In the genomic region with DNA sequence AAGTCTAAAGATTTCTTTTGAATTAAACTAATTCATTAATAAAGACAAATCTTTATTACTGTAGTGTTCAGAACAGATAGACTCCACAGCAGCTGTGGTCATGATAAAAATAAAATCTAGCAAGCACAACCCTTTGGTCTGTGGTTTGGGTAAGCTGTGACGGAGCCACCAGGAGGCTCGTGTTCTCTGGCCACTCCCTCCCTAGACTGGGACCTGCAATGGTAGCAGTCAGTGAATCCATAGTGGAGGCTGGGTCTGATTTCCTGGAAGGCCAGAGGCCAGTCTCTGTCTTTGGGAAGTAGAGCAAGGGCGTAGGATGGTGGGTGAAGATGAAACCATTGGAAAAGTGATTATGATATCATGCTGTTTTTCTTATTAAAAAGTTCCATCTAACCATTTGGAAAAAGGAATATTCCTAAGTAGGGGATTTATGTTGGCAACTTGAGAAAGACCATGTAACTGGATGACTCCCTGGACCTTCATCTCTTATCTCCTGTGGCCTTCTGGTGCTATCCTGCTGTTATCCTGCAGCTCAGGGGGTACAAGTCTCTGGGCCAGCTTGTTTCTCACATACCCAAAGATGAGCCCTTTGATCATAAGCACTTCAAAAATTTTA, we compare ENCODE assay signal across 1 cellular context.
A peak's percentile ranks its signal among the peaks of the same experiment; 100 is the strongest.
TF ChIP-seq lines count a peak whose summit lies in the region.

No MANE protein-coding gene starts in this region.

TF ChIP-seq in K562, 482 proteins besides CTCF, POLR2A, EP300 and RAD21 (continued from another document):
- TF ChIP-seq, protein P1, sequence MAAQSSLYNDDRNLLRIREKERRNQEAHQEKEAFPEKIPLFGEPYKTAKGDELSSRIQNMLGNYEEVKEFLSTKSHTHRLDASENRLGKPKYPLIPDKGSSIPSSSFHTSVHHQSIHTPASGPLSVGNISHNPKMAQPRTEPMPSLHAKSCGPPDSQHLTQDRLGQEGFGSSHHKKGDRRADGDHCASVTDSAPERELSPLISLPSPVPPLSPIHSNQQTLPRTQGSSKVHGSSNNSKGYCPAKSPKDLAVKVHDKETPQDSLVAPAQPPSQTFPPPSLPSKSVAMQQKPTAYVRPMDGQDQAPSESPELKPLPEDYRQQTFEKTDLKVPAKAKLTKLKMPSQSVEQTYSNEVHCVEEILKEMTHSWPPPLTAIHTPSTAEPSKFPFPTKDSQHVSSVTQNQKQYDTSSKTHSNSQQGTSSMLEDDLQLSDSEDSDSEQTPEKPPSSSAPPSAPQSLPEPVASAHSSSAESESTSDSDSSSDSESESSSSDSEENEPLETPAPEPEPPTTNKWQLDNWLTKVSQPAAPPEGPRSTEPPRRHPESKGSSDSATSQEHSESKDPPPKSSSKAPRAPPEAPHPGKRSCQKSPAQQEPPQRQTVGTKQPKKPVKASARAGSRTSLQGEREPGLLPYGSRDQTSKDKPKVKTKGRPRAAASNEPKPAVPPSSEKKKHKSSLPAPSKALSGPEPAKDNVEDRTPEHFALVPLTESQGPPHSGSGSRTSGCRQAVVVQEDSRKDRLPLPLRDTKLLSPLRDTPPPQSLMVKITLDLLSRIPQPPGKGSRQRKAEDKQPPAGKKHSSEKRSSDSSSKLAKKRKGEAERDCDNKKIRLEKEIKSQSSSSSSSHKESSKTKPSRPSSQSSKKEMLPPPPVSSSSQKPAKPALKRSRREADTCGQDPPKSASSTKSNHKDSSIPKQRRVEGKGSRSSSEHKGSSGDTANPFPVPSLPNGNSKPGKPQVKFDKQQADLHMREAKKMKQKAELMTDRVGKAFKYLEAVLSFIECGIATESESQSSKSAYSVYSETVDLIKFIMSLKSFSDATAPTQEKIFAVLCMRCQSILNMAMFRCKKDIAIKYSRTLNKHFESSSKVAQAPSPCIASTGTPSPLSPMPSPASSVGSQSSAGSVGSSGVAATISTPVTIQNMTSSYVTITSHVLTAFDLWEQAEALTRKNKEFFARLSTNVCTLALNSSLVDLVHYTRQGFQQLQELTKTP (IDR thresholded peaks at IDR 0.05; ENCODE audit: low read depth in 1 of 2, partially characterized antibody in 2 of 2), result peak; percentile 53 to 77
- peak; percentile 23; the same call in 1 of the 2 replicates for TF ChIP-seq MXI1 (IDR thresholded peaks at IDR 0.05; ENCODE audit: low read depth, low read length)
- peak; percentile 22 to 71; a peak in 2 of 4 replicates for TF ChIP-seq TBL1XR1 (IDR thresholded peaks at IDR 0.05; ENCODE audit: low read length in 2 of 2)
- no peak for TF ChIP-seq SREBF1 (IDR thresholded peaks at IDR 0.05; ENCODE audit: borderline replicate concordance, low read depth, low read length)
- no peak for TF ChIP-seq NFE2 (IDR thresholded peaks at IDR 0.05; ENCODE audit: low read depth)
- TF ChIP-seq, protein P2, sequence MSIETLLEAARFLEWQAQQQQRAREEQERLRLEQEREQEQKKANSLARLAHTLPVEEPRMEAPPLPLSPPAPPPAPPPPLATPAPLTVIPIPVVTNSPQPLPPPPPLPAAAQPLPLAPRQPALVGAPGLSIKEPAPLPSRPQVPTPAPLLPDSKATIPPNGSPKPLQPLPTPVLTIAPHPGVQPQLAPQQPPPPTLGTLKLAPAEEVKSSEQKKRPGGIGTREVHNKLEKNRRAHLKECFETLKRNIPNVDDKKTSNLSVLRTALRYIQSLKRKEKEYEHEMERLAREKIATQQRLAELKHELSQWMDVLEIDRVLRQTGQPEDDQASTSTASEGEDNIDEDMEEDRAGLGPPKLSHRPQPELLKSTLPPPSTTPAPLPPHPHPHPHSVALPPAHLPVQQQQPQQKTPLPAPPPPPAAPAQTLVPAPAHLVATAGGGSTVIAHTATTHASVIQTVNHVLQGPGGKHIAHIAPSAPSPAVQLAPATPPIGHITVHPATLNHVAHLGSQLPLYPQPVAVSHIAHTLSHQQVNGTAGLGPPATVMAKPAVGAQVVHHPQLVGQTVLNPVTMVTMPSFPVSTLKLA (conservative IDR thresholded peaks at IDR 0.05), result peak; percentile 32 to 66; a peak in 2 of 4 replicates
- TF ChIP-seq ZNF695 (CRISPR knock-in tag; IDR thresholded peaks at IDR 0.05), result no peak
- peak; percentile 35; the same call in 1 of the 2 replicates for TF ChIP-seq JUND (IDR thresholded peaks at IDR 0.05; ENCODE audit: borderline replicate concordance, low read depth, low read length)
- TF ChIP-seq JUND (tag; IDR thresholded peaks at IDR 0.05; ENCODE audit: borderline replicate concordance, low read depth, low read length), result peak; percentile 70; the same call in 2 of the 3 replicates
- TF ChIP-seq CBX5 (IDR thresholded peaks at IDR 0.05; ENCODE audit: borderline replicate concordance, low read depth), result no peak
- TF ChIP-seq SUPT5H (IDR thresholded peaks at IDR 0.05), result no peak
